In the genomic region with DNA sequence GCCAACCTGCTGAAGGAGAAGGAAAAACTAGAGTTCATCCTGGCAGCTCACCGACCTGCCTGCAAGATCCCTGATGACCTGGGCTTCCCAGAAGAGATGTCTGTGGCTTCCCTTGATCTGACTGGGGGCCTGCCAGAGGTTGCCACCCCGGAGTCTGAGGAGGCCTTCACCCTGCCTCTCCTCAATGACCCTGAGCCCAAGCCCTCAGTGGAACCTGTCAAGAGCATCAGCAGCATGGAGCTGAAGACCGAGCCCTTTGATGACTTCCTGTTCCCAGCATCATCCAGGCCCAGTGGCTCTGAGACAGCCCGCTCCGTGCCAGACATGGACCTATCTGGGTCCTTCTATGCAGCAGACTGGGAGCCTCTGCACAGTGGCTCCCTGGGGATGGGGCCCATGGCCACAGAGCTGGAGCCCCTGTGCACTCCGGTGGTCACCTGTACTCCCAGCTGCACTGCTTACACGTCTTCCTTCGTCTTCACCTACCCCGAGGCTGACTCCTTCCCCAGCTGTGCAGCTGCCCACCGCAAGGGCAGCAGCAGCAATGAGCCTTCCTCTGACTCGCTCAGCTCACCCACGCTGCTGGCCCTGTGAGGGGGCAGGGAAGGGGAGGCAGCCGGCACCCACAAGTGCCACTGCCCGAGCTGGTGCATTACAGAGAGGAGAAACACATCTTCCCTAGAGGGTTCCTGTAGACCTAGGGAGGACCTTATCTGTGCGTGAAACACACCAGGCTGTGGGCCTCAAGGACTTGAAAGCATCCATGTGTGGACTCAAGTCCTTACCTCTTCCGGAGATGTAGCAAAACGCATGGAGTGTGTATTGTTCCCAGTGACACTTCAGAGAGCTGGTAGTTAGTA, we compare ENCODE assay signal across 1 cellular context.
TF ChIP-seq lines count a peak whose summit lies in the region.

No MANE protein-coding gene starts in this region.

TF ChIP-seq in liver, 16 proteins besides CTCF, POLR2A, EP300 and RAD21 (continued from another document):
- TF ChIP-seq, protein P1, sequence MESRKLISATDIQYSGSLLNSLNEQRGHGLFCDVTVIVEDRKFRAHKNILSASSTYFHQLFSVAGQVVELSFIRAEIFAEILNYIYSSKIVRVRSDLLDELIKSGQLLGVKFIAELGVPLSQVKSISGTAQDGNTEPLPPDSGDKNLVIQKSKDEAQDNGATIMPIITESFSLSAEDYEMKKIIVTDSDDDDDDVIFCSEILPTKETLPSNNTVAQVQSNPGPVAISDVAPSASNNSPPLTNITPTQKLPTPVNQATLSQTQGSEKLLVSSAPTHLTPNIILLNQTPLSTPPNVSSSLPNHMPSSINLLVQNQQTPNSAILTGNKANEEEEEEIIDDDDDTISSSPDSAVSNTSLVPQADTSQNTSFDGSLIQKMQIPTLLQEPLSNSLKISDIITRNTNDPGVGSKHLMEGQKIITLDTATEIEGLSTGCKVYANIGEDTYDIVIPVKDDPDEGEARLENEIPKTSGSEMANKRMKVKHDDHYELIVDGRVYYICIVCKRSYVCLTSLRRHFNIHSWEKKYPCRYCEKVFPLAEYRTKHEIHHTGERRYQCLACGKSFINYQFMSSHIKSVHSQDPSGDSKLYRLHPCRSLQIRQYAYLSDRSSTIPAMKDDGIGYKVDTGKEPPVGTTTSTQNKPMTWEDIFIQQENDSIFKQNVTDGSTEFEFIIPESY (IDR thresholded peaks at IDR 0.05): no peak
- TF ChIP-seq FOXA2 (IDR thresholded peaks at IDR 0.05) (no peak), RXRA (IDR thresholded peaks at IDR 0.05) (no peak)
